ENCODE assay signal across 1 cellular context in the genomic region with DNA sequence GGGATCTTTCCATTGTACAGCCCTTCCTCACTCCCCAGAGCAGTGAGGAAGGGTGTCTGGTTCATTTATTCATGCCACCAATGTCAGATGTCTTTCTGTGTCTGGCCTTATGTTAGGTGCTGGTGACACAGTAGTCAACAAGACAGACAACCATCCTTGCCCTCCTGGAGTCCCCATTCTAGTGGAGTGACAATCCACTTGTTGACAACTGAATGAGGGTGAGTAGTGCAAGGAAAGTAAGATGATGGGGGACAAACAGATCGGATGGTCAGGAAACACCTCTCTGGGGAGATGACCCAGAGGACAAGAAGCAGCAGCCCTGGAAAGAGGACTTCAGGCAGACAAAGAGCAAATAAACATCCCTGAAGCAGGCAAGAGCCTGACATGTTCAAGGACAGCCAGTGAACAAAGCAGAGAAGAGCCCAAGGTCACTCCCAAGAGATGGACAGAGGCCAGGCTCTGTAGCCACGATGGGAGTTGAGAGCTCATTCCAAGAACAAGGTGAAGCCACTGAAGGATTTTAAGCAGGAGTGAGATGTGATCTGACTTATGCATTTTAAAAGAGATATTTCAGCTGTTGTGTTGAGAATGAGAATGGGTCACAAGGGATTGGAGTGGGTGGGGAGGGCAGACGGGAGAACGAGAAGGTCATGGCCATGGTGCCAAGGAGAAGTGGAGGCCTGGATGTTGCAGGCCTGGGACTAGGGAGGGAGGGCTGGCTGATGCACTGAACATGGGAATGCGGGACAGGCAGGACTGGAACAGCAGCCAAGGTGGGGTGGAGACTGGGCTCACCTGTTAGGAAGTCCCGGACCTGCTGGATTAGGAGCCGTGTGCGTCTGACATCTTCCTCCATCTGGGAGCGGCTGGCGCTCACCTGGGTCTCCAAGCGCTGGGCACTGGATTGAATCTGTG.
TF ChIP-seq lines count a peak whose summit lies in the region.

No MANE protein-coding gene starts in this region.

TF ChIP-seq in H1, 55 proteins besides CTCF, POLR2A, EP300 and RAD21:
- TF ChIP-seq NANOG (IDR thresholded peaks at IDR 0.05; ENCODE audit: insufficient read depth, low read depth, low read length, poor library complexity, severe bottlenecking) (no peak), MAX (IDR thresholded peaks at IDR 0.05) (no peak), FOSL1 (IDR thresholded peaks at IDR 0.05; ENCODE audit: insufficient read depth, low read depth, low read length) (no peak), SUZ12 (IDR thresholded peaks at IDR 0.05; ENCODE audit: low read length) (no peak), KDM4A (IDR thresholded peaks at IDR 0.05; ENCODE audit: low read depth, low read length, severe bottlenecking) (no peak), BCL11A (IDR thresholded peaks at IDR 0.05; ENCODE audit: low read depth in 2 of 2, low read length in 2 of 2) (no peak), TAF7 (optimal IDR thresholded peaks at IDR 0.05; ENCODE audit: borderline replicate concordance, low read depth, low read length) (no peak), CREB1 (IDR thresholded peaks at IDR 0.05) (no peak), RXRA (IDR thresholded peaks at IDR 0.05; ENCODE audit: insufficient read depth, low read depth, low read length) (no peak)
- TF ChIP-seq, protein P1, sequence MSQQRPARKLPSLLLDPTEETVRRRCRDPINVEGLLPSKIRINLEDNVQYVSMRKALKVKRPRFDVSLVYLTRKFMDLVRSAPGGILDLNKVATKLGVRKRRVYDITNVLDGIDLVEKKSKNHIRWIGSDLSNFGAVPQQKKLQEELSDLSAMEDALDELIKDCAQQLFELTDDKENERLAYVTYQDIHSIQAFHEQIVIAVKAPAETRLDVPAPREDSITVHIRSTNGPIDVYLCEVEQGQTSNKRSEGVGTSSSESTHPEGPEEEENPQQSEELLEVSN (IDR thresholded peaks at IDR 0.05) = no peak
TF ChIP-seq in H1: peak in this region for 0.
